11 cellular contexts compared by ENCODE assay signal in the genomic region with DNA sequence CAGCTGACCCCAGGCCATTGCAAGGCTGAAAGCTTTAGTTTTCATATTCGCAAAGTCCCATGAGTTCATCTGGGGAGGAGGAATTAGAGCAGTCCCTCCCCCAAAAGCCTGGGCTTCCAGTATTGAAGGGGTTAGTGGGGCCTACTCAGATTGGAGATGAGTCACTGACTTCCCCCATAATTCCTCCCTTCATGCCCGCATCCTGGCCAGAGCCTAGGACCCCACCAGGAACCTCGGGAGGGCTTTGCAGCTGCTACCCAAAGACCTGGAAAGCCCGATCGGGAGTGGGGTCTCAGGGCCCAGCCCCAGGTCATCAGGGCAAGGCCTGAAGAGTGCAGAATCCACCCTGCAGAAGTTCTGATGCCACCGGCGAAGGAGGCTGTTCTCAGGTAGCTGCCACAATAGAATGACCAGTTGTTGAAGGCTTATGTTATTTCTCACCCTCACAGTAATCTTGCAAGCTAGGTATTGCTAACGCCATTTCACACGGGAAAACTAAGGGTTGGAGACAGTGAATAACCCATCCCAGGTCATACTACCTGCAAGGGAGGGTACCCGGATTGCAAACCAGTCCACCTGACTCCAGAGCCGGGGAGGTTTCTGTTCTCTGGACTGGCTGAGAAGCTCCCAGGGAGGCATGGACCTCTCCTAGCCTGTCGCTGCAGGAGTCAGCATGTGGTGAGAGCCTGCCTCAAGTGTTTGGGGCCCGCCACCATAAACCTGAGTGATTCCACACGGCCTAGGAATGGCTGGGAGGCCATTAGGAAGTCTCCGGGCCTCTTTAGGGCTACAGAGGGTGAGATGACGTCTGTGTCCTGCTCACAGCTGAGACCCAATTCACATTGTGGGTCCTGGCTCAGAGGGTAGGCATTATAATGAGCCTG. TPM values are rescaled to one million over a fixed set of nuclear protein-coding genes. Genes with fewer than 3 reads are reported as not detected.
DNase-seq lines count a peak whose midpoint lies in the region; ATAC-seq and TF ChIP-seq lines count a peak whose summit lies in the region.
"Had no signal": no experiment of that assay in that cellular context is flagged by ENCODE, and none has a peak within 500 bp of the region (broad histone marks: within the 10 kb centered on the region; RNA-seq: fewer than 3 reads in every experiment).

No MANE protein-coding gene starts in this region.

- H3K27me3 ChIP-seq in DND-41 (ENCODE audit: insufficient read depth, low read length, poor library complexity) (peaks cover 14% of the 10 kb centered on the region), KMS-11 (ENCODE audit: insufficient read depth, low read depth) (no peaks in the 10 kb centered on the region), endodermal cell (ENCODE audit: control insufficient read depth, insufficient read depth, low read length, poor library complexity, severe bottlenecking) (peaks cover 17% of the 10 kb centered on the region), skeletal muscle tissue (ENCODE audit: control insufficient read depth in 3 of 3, insufficient read depth in 3 of 3, low read length in 3 of 3) (no peaks in the 10 kb centered on the region)

- no peak overlapping the region for H2AFZ ChIP-seq in DND-41 (ENCODE audit: low read depth, low read length)
- H2AFZ ChIP-seq in KMS-11 (ENCODE audit: low read depth): no peak overlapping the region

- H3K4me2 ChIP-seq in DND-41 (ENCODE audit: insufficient read depth, low read length): peak overlapping the region; percentile 78
- H3K4me2 ChIP-seq in KMS-11: peak overlapping the region; percentile 98

- no peaks in the 10 kb centered on the region for H3K9me3 Mint-ChIP-seq in endodermal cell

- H3K4me1 Mint-ChIP-seq in endodermal cell: peaks cover 3% of the 10 kb centered on the region

- H3K36me3 ChIP-seq in DND-41 (ENCODE audit: insufficient read depth, low read length): no peaks in the 10 kb centered on the region
- H3K36me3 ChIP-seq in KMS-11 (ENCODE audit: insufficient read depth): no peaks in the 10 kb centered on the region
- no peaks in the 10 kb centered on the region for H3K36me3 ChIP-seq in endodermal cell (ENCODE audit: control insufficient read depth, insufficient read depth, low read length)
- H3K36me3 ChIP-seq in skeletal muscle tissue (ENCODE audit: control insufficient read depth in 3 of 3, insufficient read depth in 3 of 3, low read length in 3 of 3): no peaks in the 10 kb centered on the region

- H3K36me3 Mint-ChIP-seq in endodermal cell (ENCODE audit: low read depth): no peaks in the 10 kb centered on the region

- H3K4me1 ChIP-seq in DND-41 (ENCODE audit: insufficient read depth, low read length) (peaks cover 44% of the 10 kb centered on the region), KMS-11 (ENCODE audit: low read depth, poor library complexity, severe bottlenecking) (peaks cover 92% of the 10 kb centered on the region), endodermal cell (ENCODE audit: control insufficient read depth, insufficient read depth, low read length) (no peaks in the 10 kb centered on the region), skeletal muscle tissue (ENCODE audit: control insufficient read depth in 3 of 3, insufficient read depth in 3 of 3, low read length in 3 of 3) (peaks cover 70 to 80% (median 78%) of the 10 kb centered on the region in 3 donors)

- H3K4me3 Mint-ChIP-seq in endodermal cell: no peak overlapping the region

- H3K9ac ChIP-seq in DND-41 (ENCODE audit: low read depth, low read length) (peak overlapping the region; percentile 45; the same call in 1 of the 2 replicates), KMS-11 (no peak overlapping the region; the same call in 1 of the 2 replicates), endodermal cell (ENCODE audit: extremely low read depth, low read length, poor library complexity, severe bottlenecking) (no peak overlapping the region), skeletal muscle tissue (ENCODE audit: low read depth in 1 of 3, low read length in 3 of 3) (peak overlapping the region; percentile 43 to 90 (median 82))

- H3K27ac ChIP-seq in DND-41 (ENCODE audit: low read length) (no peak overlapping the region), KMS-11 (no peak overlapping the region; the same call in 1 of the 2 replicates), endodermal cell (ENCODE audit: low read depth, low read length) (no peak overlapping the region), skeletal muscle tissue (ENCODE audit: low read depth, low read length) (peak overlapping the region; percentile 97)

- DNase-seq in DND-41 (no peak), endodermal cell (peak; percentile 51), amniotic stem cell (lab: John Stamatoyannopoulos, UW) (no peak)
- DNase-seq: activated CD4-positive, alpha-beta T cell treated with anti-CD3 and anti-CD28 coated beads for 1 hour; DMS53; KBM-7 had no signal

- no peak overlapping the region for H3K27ac Mint-ChIP-seq in endodermal cell

- H3K4me3 ChIP-seq in DND-41 (ENCODE audit: low read depth in 1 of 2, low read length in 2 of 2) (no peak overlapping the region; a peak in 1 of 4 replicates), KMS-11 (IDR thresholded peaks at IDR 0.05; ENCODE audit: insufficient read depth, low read depth, low read length) (no peak overlapping the region), endodermal cell (ENCODE audit: low read length) (no peak overlapping the region), skeletal muscle tissue (ENCODE audit: low read length in 3 of 3) (no peak overlapping the region)

- H3K9me3 ChIP-seq in DND-41 (ENCODE audit: insufficient read depth, low read length, severe bottlenecking) (no peaks in the 10 kb centered on the region), endodermal cell (ENCODE audit: control insufficient read depth, low read length) (no peaks in the 10 kb centered on the region), skeletal muscle tissue (ENCODE audit: control insufficient read depth in 3 of 3, low read length in 3 of 3) (no peaks in the 10 kb centered on the region)

- peaks cover 8% of the 10 kb centered on the region; the same call in 1 of the 2 replicates for H4K20me1 ChIP-seq in DND-41 (ENCODE audit: insufficient read depth, low read length)
- no peaks in the 10 kb centered on the region for H4K20me1 ChIP-seq in KMS-11 (ENCODE audit: insufficient read depth)

- ATAC-seq in DND-41 (ENCODE audit: insufficient read depth, low read depth): no peak
- no peak for ATAC-seq in HG03095 (IDR thresholded peaks at IDR 0.05; ENCODE audit: unreplicated experiment)
- ATAC-seq in HG03565 (IDR thresholded peaks at IDR 0.05; ENCODE audit: unreplicated experiment): no peak

- no peak for TF ChIP-seq CTCF in DND-41 (IDR thresholded peaks at IDR 0.05; ENCODE audit: borderline replicate concordance, extremely low read depth, low read length, poor library complexity, severe bottlenecking)
- TF ChIP-seq CTCF in KMS-11 (conservative IDR thresholded peaks at IDR 0.05; ENCODE audit: low read depth, low read length): no peak
- no peak for TF ChIP-seq CTCF in endodermal cell (conservative IDR thresholded peaks at IDR 0.05)

- WGBS in endodermal cell (ENCODE audit: insufficient coverage in 1 of 2, insufficient read length in 1 of 2), 2 experiments: 83 to 90% methylated on average over 13 to 16 of the region's 16 CpGs

- H3K27me3 Mint-ChIP-seq in endodermal cell (ENCODE audit: insufficient read depth): peaks cover 29% of the 10 kb centered on the region

- H3K79me2 ChIP-seq in DND-41 (ENCODE audit: insufficient read depth, low read length) (no peaks in the 10 kb centered on the region), KMS-11 (ENCODE audit: insufficient read depth, low read depth) (no peaks in the 10 kb centered on the region)

RNA-seq across cellular contexts. Expression of gene ARID5A, which starts 5.8 kb away (rescaled TPM):
- 1 to 10 TPM; 1.8 to 3.5 TPM for total RNA-seq in endodermal cell
- polyA plus RNA-seq in endodermal cell (2013, experiment 1 of 2): 6.4 TPM
- 6.9 TPM for polyA plus RNA-seq in endodermal cell (2013, experiment 2 of 2)
- total RNA-seq in skeletal muscle tissue: 9.9 TPM

RNA-seq across cellular contexts. Expression of gene NEURL3, which starts 25.6 kb away (rescaled TPM):
- total RNA-seq in endodermal cell (not detected), skeletal muscle tissue (not detected)
- not detected for polyA plus RNA-seq in endodermal cell (2013, experiment 1 of 2)
- polyA plus RNA-seq in endodermal cell (2013, experiment 2 of 2): not detected
- total RNA-seq: bronchial epithelial cell had no signal

Comparison
In these comparisons a context has a peak if more than half of its experiments do, and no peak if none do; other contexts are left out.
1. H3K9ac ChIP-seq: peak in DND-41 (single experiment) and skeletal muscle tissue (3 of 3); none in KMS-11 (single experiment) and endodermal cell (single experiment).